8 cellular contexts compared by ENCODE assay signal in genomic region chr1:7616076-7616833, GRCh38.
DNase-seq lines count a peak whose midpoint lies in the region; ATAC-seq lines count a peak whose summit lies in the region.

No MANE protein-coding gene starts in this region.

- no peaks in the 10 kb centered on the region for H3K9me3 ChIP-seq in right cardiac atrium (ENCODE audit: control insufficient read depth, low read length)

- intact Hi-C loops in right cardiac atrium (cut with DNase I): no loop called here

- H3K27me3 ChIP-seq in right cardiac atrium (ENCODE audit: control insufficient read depth, insufficient read depth): no peaks in the 10 kb centered on the region

- H3K4me3 ChIP-seq in right cardiac atrium (ENCODE audit: low read length): no peak overlapping the region

- WGBS in right cardiac atrium: 25% methylated on average over 14 of the region's 14 CpGs

- H3K4me1 ChIP-seq in right cardiac atrium (ENCODE audit: control insufficient read depth, insufficient read depth, low read length): peaks cover 3% of the 10 kb centered on the region

- H3K27ac ChIP-seq in right cardiac atrium (ENCODE audit: low read length): peak overlapping the region; percentile 80

- peak; percentile 28 for DNase-seq in stimulated activated CD4-positive, alpha-beta T cell treated with anti-CD3 and anti-CD28 coated beads, Interleukin-15, amount 100 ng/mL, for 24 hours
- DNase-seq in stimulated activated CD4-positive, alpha-beta T cell treated with anti-CD3 and anti-CD28 coated beads, Interleukin-4, amount 100 ng/mL, for 24 hours: no peak
- DNase-seq in activated T-cell treated with anti-CD3 and anti-CD28 coated beads for 4 hours: peak; percentile 1
- peak; percentile 46 to 83 (median 83) for DNase-seq in right cardiac atrium
- DNase-seq in stimulated activated CD4-positive, alpha-beta T cell treated with anti-CD3 and anti-CD28 coated beads, Interleukin-4, amount 100 ng/mL, for 1 hour: peak; percentile 13
- no peak for DNase-seq in effector CD8-positive, alpha-beta T cell (lab: John Stamatoyannopoulos, UW)

- ATAC-seq in right cardiac atrium (peak; percentile 36 to 52), HG03280 (IDR thresholded peaks at IDR 0.05; ENCODE audit: unreplicated experiment) (no peak), HG03135 (IDR thresholded peaks at IDR 0.05; ENCODE audit: unreplicated experiment) (no peak)

Comparison
In these comparisons a context has a peak if more than half of its experiments do, and no peak if none do; other contexts are left out.
1. DNase-seq: peak in stimulated activated CD4-positive, alpha-beta T cell treated with anti-CD3 and anti-CD28 coated beads, Interleukin-15, amount 100 ng/mL, for 24 hours (single experiment), activated T-cell treated with anti-CD3 and anti-CD28 coated beads for 4 hours (single experiment), right cardiac atrium (3 of 3) and stimulated activated CD4-positive, alpha-beta T cell treated with anti-CD3 and anti-CD28 coated beads, Interleukin-4, amount 100 ng/mL, for 1 hour (single experiment); none in stimulated activated CD4-positive, alpha-beta T cell treated with anti-CD3 and anti-CD28 coated beads, Interleukin-4, amount 100 ng/mL, for 24 hours (single experiment) and effector CD8-positive, alpha-beta T cell (single experiment).
2. ATAC-seq: peak in right cardiac atrium (2 of 2); none in HG03280 (single experiment) and HG03135 (single experiment).